Comparison of ENCODE assay signal across 10 cellular contexts in genomic region chr1:38071530-38072266, GRCh38. TPM values are rescaled to one million over a fixed set of nuclear protein-coding genes. Genes with fewer than 3 reads are reported as not detected.
DNase-seq lines count a peak whose midpoint lies in the region; ATAC-seq, FAIRE-seq and TF ChIP-seq lines count a peak whose summit lies in the region.
"Had no signal": no experiment of that assay in that cellular context is flagged by ENCODE, and none has a peak within 500 bp of the region (broad histone marks: within the 10 kb centered on the region; RNA-seq: fewer than 3 reads in every experiment).

No MANE protein-coding gene starts in this region.

- no peak overlapping the region for H3K4me3 Mint-ChIP-seq in activated CD8-positive, alpha-beta T cell treated with anti-CD3 and anti-CD28 coated beads, Interleukin-2, amount 10 ng/mL, durations not matched to agents 7 days and 5 days
- H3K4me3 Mint-ChIP-seq: activated naive CD8-positive, alpha-beta T cell had no signal

- TF ChIP-seq CTCF in right lobe of liver (IDR thresholded peaks at IDR 0.05), result peak in 2 of 4 donors; percentile 18 to 29

- H3K36me3 ChIP-seq in right lobe of liver, result no peaks in the 10 kb centered on the region

- H3K27ac ChIP-seq in right lobe of liver, result no peak overlapping the region

- no peaks in the 10 kb centered on the region for H3K27me3 ChIP-seq in right lobe of liver

- H3K27ac Mint-ChIP-seq in activated CD8-positive, alpha-beta T cell treated with anti-CD3 and anti-CD28 coated beads, Interleukin-2, amount 10 ng/mL, durations not matched to agents 7 days and 5 days, result no peak overlapping the region
- H3K27ac Mint-ChIP-seq: activated naive CD8-positive, alpha-beta T cell had no signal

- ATAC-seq in HG02798 (IDR thresholded peaks at IDR 0.05; ENCODE audit: poor library complexity, unreplicated experiment) (peak; percentile 56), right lobe of liver (peak in 3 of 4 donors; percentile 34 to 58 (median 37)), GM21360 (IDR thresholded peaks at IDR 0.05; ENCODE audit: unreplicated experiment) (no peak), HG03025 (IDR thresholded peaks at IDR 0.05; ENCODE audit: low FRiP score, unreplicated experiment) (no peak)
- peak; percentile 55 for ATAC-seq in activated CD8-positive, alpha-beta T cell treated with anti-CD3 and anti-CD28 coated beads, Interleukin-2, amount 10 ng/mL, durations not matched to agents 7 days and 5 days

- CTCF ChIA-PET in activated CD8-positive, alpha-beta T cell treated with anti-CD3 and anti-CD28 coated beads, Interleukin-2, amount 10 ng/mL, durations not matched to agents 7 days and 5 days (lab: Charles Lee), result interaction anchor here (0.5 to 2.1 kb wide), 10 partner anchors 11 to 325 kb away, joined by 3 to 25 read pairs (median 4); no protein-coding TSS in a partner anchor

- no peak for TF ChIP-seq POLR2A in right lobe of liver (IDR thresholded peaks at IDR 0.05)

- peaks cover 17% of the 10 kb centered on the region for H3K27me3 Mint-ChIP-seq in activated CD8-positive, alpha-beta T cell treated with anti-CD3 and anti-CD28 coated beads, Interleukin-2, amount 10 ng/mL, durations not matched to agents 7 days and 5 days (ENCODE audit: low read depth)

- 71% methylated on average over 3 of the region's 7 CpGs for WGBS in right lobe of liver (ENCODE audit: insufficient coverage, low coverage, low lambda C conversion rate, missing lambda C conversion rate)

- H3K9me3 ChIP-seq in right lobe of liver, result no peaks in the 10 kb centered on the region

- no peaks in the 10 kb centered on the region for H3K4me1 Mint-ChIP-seq in activated CD8-positive, alpha-beta T cell treated with anti-CD3 and anti-CD28 coated beads, Interleukin-2, amount 10 ng/mL, durations not matched to agents 7 days and 5 days (ENCODE audit: low read depth)

- intact Hi-C loops in right lobe of liver (cut with DNase I), result no loop called here

- peak; percentile 34 for DNase-seq in ELF-1 (ENCODE audit: low read depth, low spot score)
- DNase-seq in activated CD8-positive, alpha-beta T cell treated with anti-CD3 and anti-CD28 coated beads, Interleukin-2, amount 10 ng/mL, durations not matched to agents 7 days and 5 days, result no peak
- no peak for DNase-seq in right lobe of liver
- no peak for DNase-seq in urothelium cell line (ENCODE audit: low spot score)
- DNase-seq in NCI-H2196 treated with DMSO at 0.1 percent for 48 hours (lab: John Stamatoyannopoulos, UW; ENCODE audit: unreplicated experiment), result no peak

- no peak for FAIRE-seq in urothelium cell line (lab: Jason Lieb, UNC)

- no peak overlapping the region for H3K4me3 ChIP-seq in right lobe of liver
- H3K4me3 ChIP-seq: skin epidermis had no signal

- POLR2A ChIA-PET in activated CD8-positive, alpha-beta T cell treated with anti-CD3 and anti-CD28 coated beads, Interleukin-2, amount 10 ng/mL, durations not matched to agents 7 days and 5 days (lab: Charles Lee), result no interaction called here

- H3K4me1 ChIP-seq in right lobe of liver, result no peaks in the 10 kb centered on the region

- H3K9me3 Mint-ChIP-seq in activated CD8-positive, alpha-beta T cell treated with anti-CD3 and anti-CD28 coated beads, Interleukin-2, amount 10 ng/mL, durations not matched to agents 7 days and 5 days (ENCODE audit: insufficient read depth), result no peaks in the 10 kb centered on the region

- no peaks in the 10 kb centered on the region for H3K36me3 Mint-ChIP-seq in activated CD8-positive, alpha-beta T cell treated with anti-CD3 and anti-CD28 coated beads, Interleukin-2, amount 10 ng/mL, durations not matched to agents 7 days and 5 days (ENCODE audit: low read depth)
- H3K36me3 Mint-ChIP-seq: activated naive CD8-positive, alpha-beta T cell had no signal

RNA-seq across cellular contexts. Expression of gene POU3F1, which starts 25.1 kb away (rescaled TPM):
- total RNA-seq in activated CD8-positive, alpha-beta T cell treated with anti-CD3 and anti-CD28 coated beads, Interleukin-2, amount 10 ng/mL, durations not matched to agents 7 days and 5 days, result not detected
- total RNA-seq in right lobe of liver, result under 1 TPM in 1 of 6 experiments, not detected in 5; 0.09 TPM

RNA-seq across cellular contexts. Expression of gene UTP11, which starts 59.2 kb away (rescaled TPM):
- total RNA-seq in activated CD8-positive, alpha-beta T cell treated with anti-CD3 and anti-CD28 coated beads, Interleukin-2, amount 10 ng/mL, durations not matched to agents 7 days and 5 days, result 10 to 100 TPM; 39.0 to 39.5 TPM
- 10 to 100 TPM in 5 of 6 experiments, 1 to 10 TPM in 1; 6.8 to 33.1 (median 12.8) TPM for total RNA-seq in right lobe of liver

Comparison
In these comparisons a context has a peak if more than half of its experiments do, and no peak if none do; other contexts are left out.
1. ATAC-seq: peak in HG02798 (single experiment), activated CD8-positive, alpha-beta T cell treated with anti-CD3 and anti-CD28 coated beads, Interleukin-2, amount 10 ng/mL, durations not matched to agents 7 days and 5 days (single experiment) and right lobe of liver (3 of 4); none in GM21360 (single experiment) and HG03025 (single experiment).